In the genomic region with DNA sequence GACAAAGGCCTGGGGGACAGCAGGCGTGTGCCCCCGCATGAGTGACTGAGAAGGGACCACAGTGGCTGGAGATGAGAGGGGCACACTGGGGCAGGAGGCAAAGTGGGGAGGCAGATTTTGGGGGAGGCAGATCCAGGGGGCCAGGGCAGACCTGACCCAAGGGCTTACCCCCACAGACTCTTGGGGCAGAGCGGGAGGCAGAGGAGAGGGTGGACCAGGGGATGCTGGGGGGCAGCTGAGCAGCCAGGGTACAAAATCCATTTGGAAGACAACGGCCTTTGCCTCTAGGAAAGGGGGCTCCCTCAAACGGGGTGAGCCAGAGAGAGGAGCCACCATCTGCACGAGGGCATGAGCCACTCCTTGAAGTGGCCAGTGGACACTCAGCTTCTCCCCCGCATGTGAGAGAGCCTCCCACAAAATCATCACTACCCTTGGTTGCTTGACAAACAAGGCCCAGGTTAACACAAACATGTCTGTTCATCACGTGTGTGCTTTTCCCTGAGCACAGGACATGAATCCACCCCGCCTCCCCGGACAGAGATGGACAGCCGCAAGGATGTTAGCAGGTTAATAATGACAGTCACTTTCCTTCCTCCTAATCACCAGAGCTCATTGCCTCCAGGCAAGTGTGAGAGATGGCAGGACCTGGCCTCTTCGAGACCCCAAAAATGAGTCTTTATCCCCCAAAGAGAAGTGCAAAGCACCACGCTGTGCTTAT, we compare ENCODE assay signal across 21 cellular contexts.
DNase-seq lines count a peak whose midpoint lies in the region; ATAC-seq and TF ChIP-seq lines count a peak whose summit lies in the region.
"Had no signal": no experiment of that assay in that cellular context is flagged by ENCODE, and none has a peak within 500 bp of the region (broad histone marks: within the 10 kb centered on the region; RNA-seq: fewer than 3 reads in every experiment).

No MANE protein-coding gene starts in this region.

- no peak overlapping the region for H4K8ac ChIP-seq in H9 (replicated peaks; ENCODE audit: insufficient read length, low read depth, low read length)

- H2BK20ac ChIP-seq in H9 (ENCODE audit: low read depth, low read length, poor library complexity, severe bottlenecking): no peak overlapping the region

- no peak overlapping the region for H3K4me3 ChIP-seq in BLaER1
- H3K4me3 ChIP-seq: GM23338, SJSA1 had no signal

- no peaks in the 10 kb centered on the region for H3K36me3 ChIP-seq in BLaER1
- H3K36me3 ChIP-seq: SJSA1 had no signal

- no peaks in the 10 kb centered on the region for H3K79me1 ChIP-seq in H9 (ENCODE audit: insufficient read depth, low read depth, low read length, poor library complexity, severe bottlenecking)

- no peak overlapping the region for H2AFZ ChIP-seq in H9 (ENCODE audit: low read length)
- H2AFZ ChIP-seq: GM23338 had no signal

- H3K4me1 Mint-ChIP-seq in H9 (peaks cover 15 to 19% of the 10 kb centered on the region in 2 experiments), type B pancreatic cell (ENCODE audit: unreplicated experiment) (peaks cover 13% of the 10 kb centered on the region)
- H3K4me1 Mint-ChIP-seq: CD4-positive, alpha-beta memory T cell had no signal

- H3K9ac ChIP-seq in BLaER1 (0 out of 2 replicates have a peak overlapping the region, but pooled peaks have one; percentile 56), H9 (ENCODE audit: extremely low read depth, insufficient read length, low read length) (no peak overlapping the region)

- no peak for ATAC-seq in HG02623 (IDR thresholded peaks at IDR 0.05; ENCODE audit: unreplicated experiment)
- ATAC-seq: GM23338 had no signal

- no peak overlapping the region for H2AK5ac ChIP-seq in H9 (ENCODE audit: insufficient read length, low read length)

- H3K27ac Mint-ChIP-seq in H9 (no peak overlapping the region), type B pancreatic cell (peak overlapping the region; percentile 68)
- H3K27ac Mint-ChIP-seq: CD4-positive, alpha-beta memory T cell; GM23338 had no signal

- H3K56ac ChIP-seq in H9 (ENCODE audit: insufficient read length, low read depth, low read length): no peak overlapping the region

- no peak overlapping the region for H4K91ac ChIP-seq in H9 (ENCODE audit: insufficient read length, low read depth, low read length)

- H4K20me1 ChIP-seq in BLaER1 (no peaks in the 10 kb centered on the region), H9 (ENCODE audit: control insufficient read depth, insufficient read depth, insufficient read length) (no peaks in the 10 kb centered on the region)

- no peak overlapping the region for H3K23ac ChIP-seq in H9 (ENCODE audit: insufficient read length, low read depth, low read length)

- H3K4me2 ChIP-seq in BLaER1 (peak overlapping the region; percentile 79), H9 (ENCODE audit: insufficient read depth, insufficient read length, low read length) (no peak overlapping the region)
- H3K4me2 ChIP-seq: GM23338 had no signal

- H3K27me3 Mint-ChIP-seq in H9 (ENCODE audit: low read depth) (no peaks in the 10 kb centered on the region; the same call in 1 of the 2 replicates), type B pancreatic cell (peaks cover 4% of the 10 kb centered on the region)

- H2BK15ac ChIP-seq in H9 (ENCODE audit: low read depth, low read length): no peak overlapping the region

- TF ChIP-seq CTCF in H9 (conservative IDR thresholded peaks at IDR 0.05) (no peak), type B pancreatic cell (conservative IDR thresholded peaks at IDR 0.05) (no peak)

- H3K79me2 ChIP-seq in H9 (ENCODE audit: insufficient read depth, low read length): no peaks in the 10 kb centered on the region

- no peak overlapping the region for H2BK5ac ChIP-seq in H9 (ENCODE audit: insufficient read length, low read length)

- DNase-seq in H9: peak; percentile 3
- DNase-seq in left kidney (ENCODE audit: low read depth, low spot score): peak; percentile 59
- peak; percentile 39 for DNase-seq in type B pancreatic cell (ENCODE audit: extremely low spot score, unreplicated experiment)
- no peak for DNase-seq in GM19238 (ENCODE audit: insufficient read length, low spot score)
- no peak for DNase-seq in AG08395 (ENCODE audit: low spot score)
- DNase-seq: CD4-positive, alpha-beta memory T cell; DMS 273 treated with DMSO at 0.1 percent for 48 hours; HCEC 1CT; KG1; NCI-H1092 treated with DMSO at 0.1 percent for 48 hours; NCI-H1436 treated with DMSO at 0.1 percent for 48 hours; NCI-H2029 treated with DMSO at 0.1 percent for 48 hours; NCI-H226; NCI-H510A treated with DMSO at 0.1 percent for 48 hours; NCI-H774; NK-92 treated with Interleukin-12 subunit alpha and Interleukin-12 subunit beta, amount 100 ng/mL, for 24 hours had no signal

- H3K27ac ChIP-seq in BLaER1 (peak overlapping the region; percentile 77), H9 (ENCODE audit: insufficient read length, low read depth, low read length) (no peak overlapping the region)
- H3K27ac ChIP-seq: SJSA1 had no signal

- H3K4me3 Mint-ChIP-seq in H9: no peak overlapping the region
- no peak overlapping the region for H3K4me3 Mint-ChIP-seq in type B pancreatic cell
- H3K4me3 Mint-ChIP-seq: CD4-positive, alpha-beta memory T cell; GM23338 had no signal

- H3K18ac ChIP-seq in H9 (ENCODE audit: insufficient read length, low read depth, low read length): no peak overlapping the region

- H4K5ac ChIP-seq in H9 (ENCODE audit: insufficient read length, low read depth, low read length): no peak overlapping the region

- no peaks in the 10 kb centered on the region for H3K23me2 ChIP-seq in H9 (ENCODE audit: insufficient read length, low read depth, low read length, poor library complexity, severe bottlenecking)

- no CpG with 5 or more reads among the region's 13 CpGs for WGBS in H9 (ENCODE audit: extremely low coverage, insufficient read length, low lambda C conversion rate)

- H3K27me3 ChIP-seq in BLaER1 (no peaks in the 10 kb centered on the region), H9 (ENCODE audit: insufficient read depth, low read length) (no peaks in the 10 kb centered on the region; the same call in 1 of the 2 replicates)

- H3K9me3 ChIP-seq in BLaER1 (no peaks in the 10 kb centered on the region), H9 (ENCODE audit: control insufficient read depth, low read depth, low read length) (no peaks in the 10 kb centered on the region)
- H3K9me3 ChIP-seq: Caco-2, SJSA1 had no signal

- H3T11ph ChIP-seq in H9 (ENCODE audit: low read length): no peak overlapping the region

- H3K9me3 Mint-ChIP-seq in H9: no peaks in the 10 kb centered on the region
- no peaks in the 10 kb centered on the region for H3K9me3 Mint-ChIP-seq in type B pancreatic cell
- H3K9me3 Mint-ChIP-seq: CD4-positive, alpha-beta memory T cell; GM23338 had no signal

- H3K4me1 ChIP-seq in BLaER1: peaks cover 63% of the 10 kb centered on the region
- H3K4me1 ChIP-seq in H9 (ENCODE audit: insufficient read depth, low read length): no peaks in the 10 kb centered on the region
- H3K4me1 ChIP-seq: Caco-2, SJSA1 had no signal

- H3K4ac ChIP-seq in H9 (ENCODE audit: low read depth, low read length): no peak overlapping the region

- no peak overlapping the region for H3K14ac ChIP-seq in H9 (ENCODE audit: insufficient read depth, low read length)

- no peak overlapping the region for H2BK120ac ChIP-seq in H9 (ENCODE audit: low read depth, low read length, poor library complexity, severe bottlenecking)

- no peak overlapping the region for H2BK12ac ChIP-seq in H9 (ENCODE audit: insufficient read length, low read depth, low read length)

- no peaks in the 10 kb centered on the region for H3K36me3 Mint-ChIP-seq in H9 (ENCODE audit: insufficient read depth in 1 of 3, low read depth in 3 of 3)
- no peaks in the 10 kb centered on the region for H3K36me3 Mint-ChIP-seq in type B pancreatic cell
- H3K36me3 Mint-ChIP-seq: CD4-positive, alpha-beta memory T cell had no signal

Comparison
In these comparisons a context has a peak if more than half of its experiments do, and no peak if none do; other contexts are left out.
1. DNase-seq: peak in H9 (single experiment), left kidney (single experiment) and type B pancreatic cell (single experiment); none in GM19238 (single experiment) and AG08395 (single experiment).